ENCODE assay signal across 1 cellular context in the genomic region with DNA sequence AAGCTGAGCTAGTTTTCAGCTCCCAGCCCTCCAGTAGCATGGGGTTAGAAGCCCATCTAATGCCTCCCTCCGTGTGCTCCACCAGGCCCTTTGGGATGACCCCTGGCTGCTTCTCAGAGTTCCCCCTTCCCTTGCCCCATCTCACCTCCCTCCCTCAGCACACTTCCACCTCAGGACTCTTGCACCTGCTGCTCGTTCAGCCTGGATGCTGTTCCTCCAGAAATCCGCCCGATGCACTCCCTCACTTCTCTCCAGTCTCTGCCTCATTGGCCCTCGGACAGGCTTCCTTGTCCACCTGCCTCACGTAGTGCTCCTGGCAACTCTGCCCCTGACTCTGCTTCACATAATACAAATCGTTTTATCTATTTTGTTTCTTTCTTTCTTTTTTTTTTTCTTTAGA.
TF ChIP-seq lines count a peak whose summit lies in the region.

No MANE protein-coding gene starts in this region.

TF ChIP-seq in HEK293T, 16 proteins besides CTCF, POLR2A, EP300 and RAD21 (continued from another document):
- TF ChIP-seq, protein P1, sequence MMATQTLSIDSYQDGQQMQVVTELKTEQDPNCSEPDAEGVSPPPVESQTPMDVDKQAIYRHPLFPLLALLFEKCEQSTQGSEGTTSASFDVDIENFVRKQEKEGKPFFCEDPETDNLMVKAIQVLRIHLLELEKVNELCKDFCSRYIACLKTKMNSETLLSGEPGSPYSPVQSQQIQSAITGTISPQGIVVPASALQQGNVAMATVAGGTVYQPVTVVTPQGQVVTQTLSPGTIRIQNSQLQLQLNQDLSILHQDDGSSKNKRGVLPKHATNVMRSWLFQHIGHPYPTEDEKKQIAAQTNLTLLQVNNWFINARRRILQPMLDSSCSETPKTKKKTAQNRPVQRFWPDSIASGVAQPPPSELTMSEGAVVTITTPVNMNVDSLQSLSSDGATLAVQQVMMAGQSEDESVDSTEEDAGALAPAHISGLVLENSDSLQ (IDR thresholded peaks at IDR 0.05) = no peak
- TF ChIP-seq FOXM1 (IDR thresholded peaks at IDR 0.05; ENCODE audit: borderline replicate concordance) (no peak), SP1 (IDR thresholded peaks at IDR 0.05) (no peak), HDGF (IDR thresholded peaks at IDR 0.05; ENCODE audit: borderline replicate concordance) (no peak), ARNT (IDR thresholded peaks at IDR 0.05) (no peak), ZNF384 (IDR thresholded peaks at IDR 0.05) (no peak)
